ENCODE assay signal across 29 cellular contexts in the genomic region with DNA sequence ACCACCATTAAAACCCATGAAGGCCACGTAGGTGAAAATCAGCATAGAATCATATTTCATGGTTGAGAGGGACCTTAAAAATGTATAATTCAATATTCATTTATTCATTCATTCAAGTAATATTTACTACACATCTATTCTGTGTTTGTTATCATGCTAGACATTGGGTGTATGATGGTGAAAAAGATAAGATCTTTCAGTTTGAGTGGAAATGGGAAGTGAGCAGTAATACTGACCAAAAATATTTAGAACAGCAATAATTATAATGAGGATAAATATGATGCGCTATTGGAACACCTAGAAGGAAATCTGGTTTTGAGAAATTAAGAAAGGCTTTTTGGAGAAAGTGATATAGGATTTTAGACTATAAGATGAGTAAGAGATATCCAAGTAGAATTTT. TPM values are rescaled to one million over a fixed set of nuclear protein-coding genes. Genes with fewer than 3 reads are reported as not detected.
"Had no signal": no experiment of that assay in that cellular context is flagged by ENCODE, and none has a peak within 500 bp of the region (broad histone marks: within the 10 kb centered on the region; RNA-seq: fewer than 3 reads in every experiment).

No MANE protein-coding gene starts in this region.

- H3K4me1 Mint-ChIP-seq: activated CD4-positive, alpha-beta T cell treated with anti-CD3 and anti-CD28 coated beads, Interleukin-2, amount 10 ng/mL, durations not matched to agents 24 days and 14 days; activated naive CD4-positive, alpha-beta T cell treated with anti-CD3 and anti-CD28 coated beads, Interleukin-2, amount 50 U/mL, for 24 hours; activated naive CD8-positive, alpha-beta T cell treated with anti-CD3 and anti-CD28 coated beads, Interleukin-2, amount 10 ng/mL, durations not matched to agents 7 days and 5 days had no signal

- H3K27ac Mint-ChIP-seq: activated CD4-positive, alpha-beta T cell treated with anti-CD3 and anti-CD28 coated beads, Interleukin-2, amount 10 ng/mL, durations not matched to agents 24 days and 14 days; activated CD8-positive, alpha-beta T cell treated with anti-CD3 and anti-CD28 coated beads for 36 hours; activated naive CD4-positive, alpha-beta T cell treated with anti-CD3 and anti-CD28 coated beads, Interleukin-2, amount 50 U/mL, for 24 hours; activated naive CD8-positive, alpha-beta T cell treated with anti-CD3 and anti-CD28 coated beads, Interleukin-2, amount 10 ng/mL, durations not matched to agents 7 days and 5 days; activated T-cell treated with anti-CD3 and anti-CD28 coated beads, Interleukin-2, amount 50 U/mL, for 24 hours; activated T-helper 2 cell treated with anti-CD3 and anti-CD28 coated beads, Interferon-gamma antibody, Interleukin-2, Interleukin-4, amounts not matched to agents 10 μg/mL and 5 μg/mL and 100 μg/mL, durations not matched to agents 14 hours and 24 hours and 36 hours had no signal

- H3K27me3 Mint-ChIP-seq: activated CD4-positive, alpha-beta T cell treated with anti-CD3 and anti-CD28 coated beads, Interleukin-2, amount 10 ng/mL, durations not matched to agents 24 days and 14 days; activated CD8-positive, alpha-beta T cell treated with anti-CD3 and anti-CD28 coated beads for 36 hours; activated naive CD8-positive, alpha-beta T cell treated with anti-CD3 and anti-CD28 coated beads, Interleukin-2, amount 10 ng/mL, durations not matched to agents 7 days and 5 days; activated T-cell treated with anti-CD3 and anti-CD28 coated beads, Interleukin-2, amount 50 U/mL, for 24 hours had no signal

- DNase-seq: activated CD4-positive, alpha-beta T cell treated with anti-CD3 and anti-CD28 coated beads, Interleukin-2, amount 10 ng/mL, durations not matched to agents 24 days and 14 days; activated CD4-positive, alpha-beta T cell treated with anti-CD3 and anti-CD28 coated beads, Interleukin-2, amount 50 U/mL, for 4 hours; activated CD8-positive, alpha-beta T cell treated with anti-CD3 and anti-CD28 coated beads for 36 hours; activated gamma-delta T cell; activated naive CD4-positive, alpha-beta T cell treated with Interleukin-2 at 50 U/mL for 16 hours; activated naive CD8-positive, alpha-beta T cell treated with anti-CD3 and anti-CD28 coated beads, Interleukin-2, amount 10 ng/mL, durations not matched to agents 7 days and 5 days; activated T-cell treated with anti-CD3 and anti-CD28 coated beads, Interleukin-2, amount 50 U/mL, for 24 hours; body of pancreas; MV-4-11; NCI-H1092; NCI-H1436 treated with DMSO at 0.1 percent for 48 hours; NCI-H1694 treated with DMSO at 0.1 percent for 48 hours; NCI-H2029; NCI-H2171; NCI-H446; NCI-H510A treated with DMSO at 0.1 percent for 48 hours; NCI-H526 treated with DMSO at 0.1 percent for 48 hours; PC-3; Peyer's patch; RPMI8226; SIG-M5; SW 1271; T-helper 1 cell; T-helper 2 cell; T-helper 9 cell had no signal

- H3K9me3 Mint-ChIP-seq: activated CD4-positive, alpha-beta T cell treated with anti-CD3 and anti-CD28 coated beads, Interleukin-2, amount 10 ng/mL, durations not matched to agents 24 days and 14 days; activated CD8-positive, alpha-beta T cell treated with anti-CD3 and anti-CD28 coated beads for 36 hours; activated naive CD4-positive, alpha-beta T cell treated with anti-CD3 and anti-CD28 coated beads, Interleukin-2, amount 50 U/mL, for 24 hours; activated naive CD8-positive, alpha-beta T cell treated with anti-CD3 and anti-CD28 coated beads, Interleukin-2, amount 10 ng/mL, durations not matched to agents 7 days and 5 days; activated T-helper 2 cell treated with anti-CD3 and anti-CD28 coated beads, Interferon-gamma antibody, Interleukin-2, Interleukin-4, amounts not matched to agents 10 μg/mL and 5 μg/mL and 100 μg/mL, durations not matched to agents 14 hours and 24 hours and 36 hours had no signal

- H3K36me3 Mint-ChIP-seq: activated naive CD4-positive, alpha-beta T cell treated with anti-CD3 and anti-CD28 coated beads, Interleukin-2, amount 50 U/mL, for 24 hours; activated naive CD8-positive, alpha-beta T cell treated with anti-CD3 and anti-CD28 coated beads, Interleukin-2, amount 10 ng/mL, durations not matched to agents 7 days and 5 days had no signal

- H3K4me3 Mint-ChIP-seq: activated CD4-positive, alpha-beta T cell treated with anti-CD3 and anti-CD28 coated beads, Interleukin-2, amount 10 ng/mL, durations not matched to agents 24 days and 14 days; activated CD8-positive, alpha-beta T cell treated with anti-CD3 and anti-CD28 coated beads for 36 hours; activated naive CD4-positive, alpha-beta T cell treated with anti-CD3 and anti-CD28 coated beads, Interleukin-2, amount 50 U/mL, for 24 hours; activated naive CD8-positive, alpha-beta T cell treated with anti-CD3 and anti-CD28 coated beads, Interleukin-2, amount 10 ng/mL, durations not matched to agents 7 days and 5 days; activated T-cell treated with anti-CD3 and anti-CD28 coated beads, Interleukin-2, amount 50 U/mL, for 24 hours had no signal

RNA-seq across cellular contexts. Expression of gene DKK2, which starts 28.0 kb away (rescaled TPM):
- total RNA-seq: activated CD4-positive, alpha-beta T cell treated with anti-CD3 and anti-CD28 coated beads, Interleukin-2, amount 10 ng/mL, durations not matched to agents 24 days and 14 days; activated CD8-positive, alpha-beta memory T cell treated with anti-CD3 and anti-CD28 coated beads for 36 hours; activated CD8-positive, alpha-beta T cell treated with anti-CD3 and anti-CD28 coated beads for 36 hours; activated naive CD8-positive, alpha-beta T cell treated with anti-CD3 and anti-CD28 coated beads, Interleukin-2, amount 10 ng/mL, durations not matched to agents 7 days and 5 days; activated T-helper 2 cell treated with anti-CD3 and anti-CD28 coated beads, Interferon-gamma antibody, Interleukin-2, Interleukin-4, amounts not matched to agents 10 μg/mL and 5 μg/mL and 100 μg/mL, durations not matched to agents 14 hours and 24 hours and 36 hours; K562; PC-3 had no signal
